In genomic region chr17:2814499-2815341, GRCh38 we compare ENCODE assay signal across 8 cellular contexts. TPM values are rescaled to one million over a fixed set of nuclear protein-coding genes. Genes with fewer than 3 reads are reported as not detected.
DNase-seq lines count a peak whose midpoint lies in the region; ATAC-seq and TF ChIP-seq lines count a peak whose summit lies in the region.

No MANE protein-coding gene starts in this region.

- H3K4me3 ChIP-seq in thyroid gland (replicated peaks in 1 of 3): no peak overlapping the region

- peak overlapping the region; percentile 55 to 84 for H3K27ac Mint-ChIP-seq in T-cell
- no peak overlapping the region for H3K27ac Mint-ChIP-seq in activated naive CD8-positive, alpha-beta T cell

- no peak for TF ChIP-seq CTCF in thyroid gland (IDR thresholded peaks at IDR 0.05)

- no peaks in the 10 kb centered on the region for H3K4me1 ChIP-seq in thyroid gland

- no peaks in the 10 kb centered on the region for H3K9me3 ChIP-seq in thyroid gland

- peak; percentile 85 to 98 (median 96) for DNase-seq in T-cell
- DNase-seq in stimulated activated CD4-positive, alpha-beta T cell treated with anti-CD3 and anti-CD28 coated beads, Interleukin-12 subunit alpha, Interleukin-12 subunit beta, amount 100 ng/mL, for 48 hours (ENCODE audit: low read depth in 2 of 3, low spot score in 1 of 3): peak; percentile 71 to 79 (median 76)
- no peak for DNase-seq in thyroid gland
- DNase-seq in AG08396 (ENCODE audit: low spot score): no peak
- no peak for DNase-seq in EL

- CTCF ChIA-PET in T-cell (lab: Charles Lee): interaction anchor here (0.6 to 2.2 kb wide), 24 partner anchors 12 to 1449 kb away, joined by 3 to 43 read pairs (median 4); partner anchors contain the start of gene RAP1GAP2 (in 1 of the 2)

- WGBS in thyroid gland, 2 donors: 67 to 73% methylated on average over 17 to 24 of the region's 26 CpGs

- no peaks in the 10 kb centered on the region for H3K9me3 Mint-ChIP-seq in T-cell
- no peaks in the 10 kb centered on the region for H3K9me3 Mint-ChIP-seq in activated naive CD8-positive, alpha-beta T cell (ENCODE audit: low read depth)

- intact Hi-C loops in thyroid gland (cut with DNase I): no loop called here

- H3K27me3 Mint-ChIP-seq in T-cell: no peaks in the 10 kb centered on the region
- H3K27me3 Mint-ChIP-seq in activated naive CD8-positive, alpha-beta T cell: no peaks in the 10 kb centered on the region

- H3K27me3 ChIP-seq in thyroid gland: no peaks in the 10 kb centered on the region

- TF ChIP-seq POLR2A in thyroid gland (IDR thresholded peaks at IDR 0.05): no peak

- no peak overlapping the region for H3K27ac ChIP-seq in thyroid gland

- H3K4me1 Mint-ChIP-seq in T-cell: peaks cover 30 to 56% (median 32%) of the 10 kb centered on the region in 3 donors
- peaks cover 25% of the 10 kb centered on the region for H3K4me1 Mint-ChIP-seq in activated naive CD8-positive, alpha-beta T cell (ENCODE audit: low read depth)

- peak; percentile 44 for ATAC-seq in HG02610 (IDR thresholded peaks at IDR 0.05; ENCODE audit: unreplicated experiment)
- ATAC-seq in T-cell (replicated peaks in 1 of 4): peak; percentile 85 to 89 (median 87)
- ATAC-seq in HG03039 (IDR thresholded peaks at IDR 0.05; ENCODE audit: unreplicated experiment): no peak

- POLR2A ChIA-PET in T-cell (lab: Charles Lee): interaction anchor here (0.5 to 1.6 kb wide), 10 partner anchors 10 to 1328 kb away, joined by 3 to 9 read pairs (median 4); partner anchors contain the start of genes RAP1GAP2 (in 2 of the 2), CYB5D2 (in 1 of the 2) and ZZEF1 (in 1 of the 2)

- no peaks in the 10 kb centered on the region for H3K36me3 ChIP-seq in thyroid gland

- no peaks in the 10 kb centered on the region for H3K36me3 Mint-ChIP-seq in T-cell
- no peaks in the 10 kb centered on the region for H3K36me3 Mint-ChIP-seq in activated naive CD8-positive, alpha-beta T cell

- peak overlapping the region; percentile 56 to 77 (median 72) for H3K4me3 Mint-ChIP-seq in T-cell
- peak overlapping the region; percentile 23 for H3K4me3 Mint-ChIP-seq in activated naive CD8-positive, alpha-beta T cell

RNA-seq across cellular contexts. Expression of gene RAP1GAP2, which starts 18.5 kb away (rescaled TPM):
- total RNA-seq in T-cell (10 to 100 TPM in 4 of 5 donors, 1 to 10 TPM in 1; 8.0 to 77.7 (median 13.3) TPM), thyroid gland (1 to 10 TPM; 5.9 to 8.4 (median 6.8) TPM)

Comparison
In these comparisons a context has a peak if more than half of its experiments do, and no peak if none do; other contexts are left out.
1. DNase-seq: peak in T-cell (34 of 34) and stimulated activated CD4-positive, alpha-beta T cell treated with anti-CD3 and anti-CD28 coated beads, Interleukin-12 subunit alpha, Interleukin-12 subunit beta, amount 100 ng/mL, for 48 hours (3 of 3); none in thyroid gland (0 of 2), AG08396 (single experiment) and EL (single experiment).